Comparison of ENCODE assay signal across 20 cellular contexts in genomic region chrX:108435261-108435660, GRCh38. TPM values are rescaled to one million over a fixed set of nuclear protein-coding genes. Genes with fewer than 3 reads are reported as not detected.
A peak's percentile ranks its signal among the peaks of the same experiment; 100 is the strongest.
DNase-seq lines count a peak whose midpoint lies in the region; FAIRE-seq and TF ChIP-seq lines count a peak whose summit lies in the region.
"Had no signal": no experiment of that assay in that cellular context is flagged by ENCODE, and none has a peak within 500 bp of the region (broad histone marks: within the 10 kb centered on the region; RNA-seq: fewer than 3 reads in every experiment).

No MANE protein-coding gene starts in this region.

- no peaks in the 10 kb centered on the region for H3K9me3 Mint-ChIP-seq in endodermal cell
- no peaks in the 10 kb centered on the region for H3K9me3 Mint-ChIP-seq in type B pancreatic cell
- H3K9me3 Mint-ChIP-seq: CD4-positive, alpha-beta memory T cell; GM23338; HFFc6 had no signal

- no peaks in the 10 kb centered on the region for H3K9me1 ChIP-seq in keratinocyte (ENCODE audit: control insufficient read depth, extremely low read depth, insufficient read depth, low read length)

- H3K9ac ChIP-seq in mammary epithelial cell (ENCODE audit: insufficient read depth, low read length) = no peak overlapping the region
- no peak overlapping the region for H3K9ac ChIP-seq in endodermal cell (ENCODE audit: extremely low read depth, low read length, poor library complexity, severe bottlenecking)
- no peak overlapping the region for H3K9ac ChIP-seq in keratinocyte (ENCODE audit: control insufficient read depth, extremely low read depth, insufficient read depth, low read length)
- no peak overlapping the region for H3K9ac ChIP-seq in trophoblast cell (ENCODE audit: low read length)
- H3K9ac ChIP-seq: BLaER1 had no signal

- no peak overlapping the region for H3K23ac ChIP-seq in trophoblast cell (ENCODE audit: low read length)

- H4K8ac ChIP-seq in trophoblast cell (ENCODE audit: low read depth, low read length) = no peak overlapping the region

- H3K4me3 Mint-ChIP-seq in endodermal cell (peak overlapping the region; percentile 93), type B pancreatic cell (peak overlapping the region; percentile 60)
- H3K4me3 Mint-ChIP-seq: CD4-positive, alpha-beta memory T cell; GM23338; HFFc6 had no signal

- no peak for FAIRE-seq in keratinocyte (lab: Jason Lieb, UNC)
- FAIRE-seq: H54 had no signal

- H2AK5ac ChIP-seq in trophoblast cell (ENCODE audit: low read length) = no peak overlapping the region

- H3K4me2 ChIP-seq in mammary epithelial cell (ENCODE audit: insufficient read depth, low read depth, low read length) (peak overlapping the region; percentile 68), keratinocyte (ENCODE audit: control insufficient read depth, extremely low read depth, insufficient read depth, low read depth, low read length) (peak overlapping the region; percentile 1), trophoblast cell (ENCODE audit: low read length) (no peak overlapping the region)
- H3K4me2 ChIP-seq: BLaER1, GM23338 had no signal

- no peak overlapping the region for H2AFZ ChIP-seq in mammary epithelial cell (ENCODE audit: low read depth, low read length)
- H2AFZ ChIP-seq in keratinocyte (ENCODE audit: control insufficient read depth, low read length) = no peak overlapping the region
- no peak overlapping the region for H2AFZ ChIP-seq in trophoblast cell (ENCODE audit: insufficient read depth, low read length, poor library complexity)
- H2AFZ ChIP-seq: GM23338 had no signal

- no peaks in the 10 kb centered on the region for H4K20me1 ChIP-seq in mammary epithelial cell (ENCODE audit: insufficient read depth, low read length)
- H4K20me1 ChIP-seq in keratinocyte (ENCODE audit: control insufficient read depth, extremely low read depth, insufficient read depth, low read length) = no peaks in the 10 kb centered on the region
- H4K20me1 ChIP-seq: BLaER1 had no signal

- H3K79me2 ChIP-seq in mammary epithelial cell (ENCODE audit: insufficient read depth, low read length) (peaks cover 44% of the 10 kb centered on the region), keratinocyte (ENCODE audit: control insufficient read depth, insufficient read depth, low read length) (peaks cover 14% of the 10 kb centered on the region), trophoblast cell (ENCODE audit: control insufficient read depth, insufficient read depth, low read length, poor library complexity) (peaks cover 3% of the 10 kb centered on the region)

- H3K4ac ChIP-seq in trophoblast cell (ENCODE audit: low read depth, low read length) = no peak overlapping the region

- intact Hi-C loops in mammary epithelial cell (cut with micrococcal nuclease) = no loop called here
- intact Hi-C loops in breast epithelium (cut with DNase I; ENCODE audit: low total_unique reads) = no loop called here

- no peak overlapping the region for H2BK5ac ChIP-seq in trophoblast cell (ENCODE audit: low read depth, low read length, poor library complexity)

- no peak overlapping the region for H3K14ac ChIP-seq in trophoblast cell (ENCODE audit: low read length)

- CTCF ChIA-PET in mammary epithelial cell (lab: Charles Lee; ENCODE audit: low non-redundant PET) = no interaction called here

- H3K27me3 ChIP-seq in mammary epithelial cell (ENCODE audit: insufficient read depth, low read length) (peaks cover 2% of the 10 kb centered on the region), breast epithelium (peaks cover 0 to 66% of the 10 kb centered on the region in 2 donors), endodermal cell (ENCODE audit: control insufficient read depth, insufficient read depth, low read length, poor library complexity, severe bottlenecking) (no peaks in the 10 kb centered on the region), keratinocyte (ENCODE audit: control insufficient read depth, extremely low read depth, insufficient read depth, low read length) (peaks cover 8% of the 10 kb centered on the region), trophoblast cell (ENCODE audit: insufficient read depth, low read length) (no peaks in the 10 kb centered on the region)

- H3K4me1 ChIP-seq in mammary epithelial cell (ENCODE audit: insufficient read depth, low read length) (no peaks in the 10 kb centered on the region), breast epithelium (no peaks in the 10 kb centered on the region), endodermal cell (ENCODE audit: control insufficient read depth, insufficient read depth, low read length) (no peaks in the 10 kb centered on the region), keratinocyte (ENCODE audit: control insufficient read depth, extremely low read depth, insufficient read depth, low read length) (no peaks in the 10 kb centered on the region), trophoblast cell (ENCODE audit: control insufficient read depth in 1 of 2, insufficient read depth in 2 of 2, low read length in 2 of 2) (no peaks in the 10 kb centered on the region)
- H3K4me1 ChIP-seq: BLaER1 had no signal

- in situ Hi-C loops in mammary epithelial cell (cut with MboI; ENCODE audit: low sequenced_read_pairs in 2 of 2) = no loop called here

- H3K36me3 ChIP-seq in mammary epithelial cell (ENCODE audit: insufficient read depth, low read length) (peaks cover 4% of the 10 kb centered on the region), breast epithelium (no peaks in the 10 kb centered on the region), endodermal cell (ENCODE audit: control insufficient read depth, insufficient read depth, low read length) (peaks cover 4% of the 10 kb centered on the region), keratinocyte (ENCODE audit: control insufficient read depth in 2 of 2, extremely low read depth in 1 of 2, insufficient read depth in 2 of 2, low read length in 2 of 2) (no peaks in the 10 kb centered on the region), trophoblast cell (ENCODE audit: control insufficient read depth in 1 of 2, insufficient read depth in 2 of 2, low read length in 2 of 2) (no peaks in the 10 kb centered on the region)
- H3K36me3 ChIP-seq: BLaER1 had no signal

- H2BK120ac ChIP-seq in trophoblast cell (ENCODE audit: insufficient read depth, low read length, poor library complexity) = no peak overlapping the region

- H3K36me3 Mint-ChIP-seq in endodermal cell (ENCODE audit: low read depth) = peaks cover 42% of the 10 kb centered on the region
- H3K36me3 Mint-ChIP-seq in type B pancreatic cell = no peaks in the 10 kb centered on the region
- H3K36me3 Mint-ChIP-seq: CD14-positive monocyte; CD4-positive, alpha-beta memory T cell had no signal

- peaks cover 31% of the 10 kb centered on the region for H3K4me1 Mint-ChIP-seq in endodermal cell
- H3K4me1 Mint-ChIP-seq in type B pancreatic cell (ENCODE audit: unreplicated experiment) = peaks cover 25% of the 10 kb centered on the region

- no peaks in the 10 kb centered on the region for H3K9me3 ChIP-seq in mammary epithelial cell (replicated peaks; ENCODE audit: insufficient read depth, low read length)
- H3K9me3 ChIP-seq in breast epithelium = no peaks in the 10 kb centered on the region
- no peaks in the 10 kb centered on the region for H3K9me3 ChIP-seq in endodermal cell (ENCODE audit: control insufficient read depth, low read length)
- no peaks in the 10 kb centered on the region for H3K9me3 ChIP-seq in keratinocyte (ENCODE audit: control insufficient read depth, low read depth, low read length)
- no peaks in the 10 kb centered on the region for H3K9me3 ChIP-seq in trophoblast cell (ENCODE audit: insufficient read depth, low read depth, low read length)
- H3K9me3 ChIP-seq: BLaER1 had no signal

- DNase-seq in mammary epithelial cell = no peak
- no peak for DNase-seq in breast epithelium (ENCODE audit: low spot score in 2 of 2)
- DNase-seq in endodermal cell = no peak
- no peak for DNase-seq in keratinocyte (ENCODE audit: low read depth, low spot score)
- DNase-seq in type B pancreatic cell (ENCODE audit: extremely low spot score, unreplicated experiment) = no peak
- DNase-seq in NCI-H146 treated with DMSO at 0.1 percent for 48 hours (lab: John Stamatoyannopoulos, UW; ENCODE audit: unreplicated experiment) = no peak
- DNase-seq in KG1 (lab: John Stamatoyannopoulos, UW) = no peak
- no peak for DNase-seq in trophoblast cell
- DNase-seq: Calu3; CD4-positive, alpha-beta memory T cell; DMS79 treated with DMSO at 0.1 percent for 48 hours; GF-D8; HCEC 1CT; HFFc6 had no signal

- TF ChIP-seq CTCF in mammary epithelial cell (conservative IDR thresholded peaks at IDR 0.05 in 1 of 2, IDR thresholded peaks at IDR 0.05 in 1 of 2; ENCODE audit: extremely low read depth in 1 of 2, insufficient read depth in 1 of 2, low read depth in 1 of 2, low read length in 2 of 2) (no peak), breast epithelium (IDR thresholded peaks at IDR 0.05) (no peak), endodermal cell (conservative IDR thresholded peaks at IDR 0.05) (no peak), keratinocyte (optimal IDR thresholded peaks at IDR 0.05 in 1 of 3, IDR thresholded peaks at IDR 0.05 in 1 of 3, conservative IDR thresholded peaks at IDR 0.05 in 1 of 3; ENCODE audit: extremely low read depth in 1 of 3, insufficient read depth in 2 of 3, low read length in 3 of 3) (no peak), type B pancreatic cell (conservative IDR thresholded peaks at IDR 0.05) (no peak)

- dilution Hi-C loops in mammary epithelial cell (cut with HindIII; ENCODE audit: low sequenced_read_pairs) = no loop called here
- dilution Hi-C loops in keratinocyte (cut with MboI; ENCODE audit: extremely low pct_ligation_motif_present, low sequenced_read_pairs) = no loop called here

- TF ChIP-seq POLR2A in breast epithelium (IDR thresholded peaks at IDR 0.05) = no peak

- no peak overlapping the region for H3K18ac ChIP-seq in trophoblast cell (ENCODE audit: low read length)

- H3K4me3 ChIP-seq in mammary epithelial cell (replicated peaks in 1 of 3; ENCODE audit: insufficient read depth in 1 of 3, low read depth in 2 of 3, low read length in 3 of 3) (no peak overlapping the region), breast epithelium (no peak overlapping the region), endodermal cell (ENCODE audit: low read length) (peak overlapping the region; percentile 94), keratinocyte (ENCODE audit: control insufficient read depth in 2 of 3, extremely low read depth in 1 of 3, insufficient read depth in 2 of 3, low read depth in 1 of 3, low read length in 3 of 3) (no peak overlapping the region), trophoblast cell (ENCODE audit: low read depth, low read length) (no peak overlapping the region)
- H3K4me3 ChIP-seq: BLaER1, GM23338 had no signal

- H4K12ac ChIP-seq in trophoblast cell (ENCODE audit: low read depth, low read length) = no peak overlapping the region

- WGBS in mammary epithelial cell (ENCODE audit: low coverage, missing lambda C conversion rate) = 68% methylated on average over 5 of the region's 5 CpGs
- WGBS in endodermal cell (ENCODE audit: insufficient coverage in 1 of 2, insufficient read length in 1 of 2), 2 experiments = 79% methylated on average over 2 of the region's 5 CpGs; no CpG with 5 or more reads in 1 of the 2 experiments
- no CpG with 5 or more reads among the region's 5 CpGs for WGBS in trophoblast cell (ENCODE audit: extremely low coverage, insufficient coverage, insufficient read length)

- H3K27me3 Mint-ChIP-seq in endodermal cell (ENCODE audit: insufficient read depth) (peaks cover 1% of the 10 kb centered on the region), type B pancreatic cell (peaks cover 11% of the 10 kb centered on the region)

- H4K91ac ChIP-seq in trophoblast cell (ENCODE audit: low read depth, low read length) = no peak overlapping the region

- H3K27ac ChIP-seq in mammary epithelial cell (ENCODE audit: insufficient read depth, low read depth, low read length) = no peak overlapping the region
- no peak overlapping the region for H3K27ac ChIP-seq in breast epithelium
- no peak overlapping the region for H3K27ac ChIP-seq in endodermal cell (ENCODE audit: low read depth, low read length)
- no peak overlapping the region for H3K27ac ChIP-seq in keratinocyte (ENCODE audit: control insufficient read depth, insufficient read depth, low read length)
- no peak overlapping the region for H3K27ac ChIP-seq in trophoblast cell (ENCODE audit: low read depth, low read length)
- H3K27ac ChIP-seq: 22Rv1, BLaER1 had no signal

- peaks cover 9% of the 10 kb centered on the region for H3K79me1 ChIP-seq in trophoblast cell (ENCODE audit: low read length)

- peak overlapping the region; percentile 59 for H3K27ac Mint-ChIP-seq in endodermal cell
- H3K27ac Mint-ChIP-seq in type B pancreatic cell = no peak overlapping the region
- H3K27ac Mint-ChIP-seq: CD14-positive monocyte; CD4-positive, alpha-beta memory T cell; GM23338; HFFc6 had no signal

- no TSS peak for BruUV-seq in mammary epithelial cell (replicated peaks; lab: Mats Ljungman, UMichigan)

- H2BK12ac ChIP-seq in trophoblast cell (ENCODE audit: low read length) = no peak overlapping the region

RNA-seq across cellular contexts. Expression of gene COL4A6, which starts 3.0 kb away (rescaled TPM):
- total RNA-seq in mammary epithelial cell (10 to 100 TPM; 33.7 to 48.6 TPM), breast epithelium (10 to 100 TPM in 2 of 3 donors, 1 to 10 TPM in 1; 6.9 to 13.9 (median 10.7) TPM), endodermal cell (100 to 1,000 TPM; 205 to 338 TPM), type B pancreatic cell (ENCODE audit: low replicate concordance) (20.8 and 51.7 TPM in 2 replicates)
- polyA plus RNA-seq in mammary epithelial cell (24.7 TPM), keratinocyte (15.4 to 25.0 TPM (median 18.8 TPM) in 3 replicates)
- polyA minus RNA-seq in mammary epithelial cell (27.3 TPM), keratinocyte (9.4 to 27.0 TPM (median 23.9 TPM) in 3 replicates)
- polyA plus RNA-seq in endodermal cell (2013, experiment 1 of 2) = 32.1 TPM
- 35.7 TPM for polyA plus RNA-seq in endodermal cell (2013, experiment 2 of 2)
- polyA plus RNA-seq in keratinocyte (2011; ENCODE audit: low read depth) = 3.9 TPM
- polyA plus RNA-seq in keratinocyte (2011; cell fraction: cytosol; rRNA removed) = 8.4 and 10.5 TPM in 2 replicates
- 62.3 and 71.9 TPM in 2 replicates for polyA plus RNA-seq in keratinocyte (2011; cell fraction: nucleus; rRNA removed)
- 8.9 and 14.6 TPM in 2 replicates for polyA plus RNA-seq in keratinocyte (2012; ENCODE audit: low replicate concordance)
- polyA minus RNA-seq in keratinocyte (2011; cell fraction: cytosol; rRNA and poly(A)+ RNA removed) = 12.5 TPM
- 41.3 and 74.4 TPM in 2 replicates for polyA minus RNA-seq in keratinocyte (2011; cell fraction: nucleus; rRNA and poly(A)+ RNA removed)
- 13.0 and 13.7 TPM in 2 replicates for polyA plus RNA-seq in trophoblast cell (2013)
- total RNA-seq: A673; CD4-positive, alpha-beta memory T cell had no signal
- polyA plus RNA-seq: CD14-positive monocyte; CD4-positive, alpha-beta memory T cell had no signal

RNA-seq across cellular contexts. Expression of gene COL4A5, which starts 4.4 kb away (rescaled TPM):
- total RNA-seq in mammary epithelial cell (100 to 1,000 TPM; 123 to 132 TPM), breast epithelium (10 to 100 TPM; 13.6 to 88.1 (median 75.1) TPM), endodermal cell (100 to 1,000 TPM; 212 to 365 TPM), type B pancreatic cell (ENCODE audit: low replicate concordance) (85.1 and 167 TPM in 2 replicates)
- polyA plus RNA-seq in mammary epithelial cell (58.9 TPM), keratinocyte (42.4 to 81.5 TPM (median 53.2 TPM) in 3 replicates)
- polyA minus RNA-seq in mammary epithelial cell (166 TPM), keratinocyte (39.8 to 170 TPM (median 104 TPM) in 3 replicates)
- 58.2 TPM for polyA plus RNA-seq in endodermal cell (2013, experiment 1 of 2)
- polyA plus RNA-seq in endodermal cell (2013, experiment 2 of 2) = 60.1 TPM
- 16.3 TPM for polyA plus RNA-seq in keratinocyte (2011; ENCODE audit: low read depth)
- 8.9 and 14.2 TPM in 2 replicates for polyA plus RNA-seq in keratinocyte (2011; cell fraction: cytosol; rRNA removed)
- polyA plus RNA-seq in keratinocyte (2011; cell fraction: nucleus; rRNA removed) = 219 and 282 TPM in 2 replicates
- polyA plus RNA-seq in keratinocyte (2012; ENCODE audit: low replicate concordance) = 27.5 and 29.1 TPM in 2 replicates
- 17.3 TPM for polyA minus RNA-seq in keratinocyte (2011; cell fraction: cytosol; rRNA and poly(A)+ RNA removed)
- 151 and 221 TPM in 2 replicates for polyA minus RNA-seq in keratinocyte (2011; cell fraction: nucleus; rRNA and poly(A)+ RNA removed)
- 40.7 and 49.7 TPM in 2 replicates for polyA plus RNA-seq in trophoblast cell (2013)
- total RNA-seq: CD4-positive, alpha-beta memory T cell had no signal
- polyA plus RNA-seq: CD14-positive monocyte; CD4-positive, alpha-beta memory T cell had no signal
